Comparison of ENCODE assay signal across 8 cellular contexts in the genomic region with DNA sequence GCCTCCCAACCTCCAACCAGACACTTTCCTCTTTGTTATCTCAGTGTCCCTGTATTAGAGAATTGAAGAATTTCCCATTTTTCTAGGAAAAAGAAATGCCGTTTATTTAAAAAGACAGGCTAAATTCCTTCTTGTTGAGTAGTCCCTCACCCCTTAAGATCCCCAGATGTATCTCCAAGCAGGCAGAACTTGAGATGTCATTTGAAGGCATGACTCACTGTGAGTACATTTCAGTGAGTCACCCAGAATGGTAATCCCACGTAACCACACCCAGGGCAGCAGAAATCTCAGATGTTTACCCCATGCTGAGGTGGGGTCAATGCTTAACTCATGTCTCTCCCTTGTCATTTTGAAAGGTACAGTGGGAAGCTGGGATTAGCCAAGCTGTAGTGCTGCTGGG. TPM values are rescaled to one million over a fixed set of nuclear protein-coding genes. Genes with fewer than 3 reads are reported as not detected.
DNase-seq lines count a peak whose midpoint lies in the region; ATAC-seq and TF ChIP-seq lines count a peak whose summit lies in the region.

No MANE protein-coding gene starts in this region.

- no peaks in the 10 kb centered on the region for H3K9me3 ChIP-seq in heart right ventricle
- H3K9me3 ChIP-seq in upper lobe of right lung, result no peaks in the 10 kb centered on the region

- H3K27me3 ChIP-seq in heart right ventricle (no peaks in the 10 kb centered on the region), upper lobe of right lung (no peaks in the 10 kb centered on the region)

- DNase-seq in CD1c-positive myeloid dendritic cell (ENCODE audit: extremely low spot score) (peak; percentile 73), NCI-H460 (ENCODE audit: extremely low read depth, low read depth) (peak; percentile 89), mesothelial cell of epicardium (ENCODE audit: low spot score in 2 of 2, unreplicated experiment in 2 of 2) (no peak), heart right ventricle (no peak), upper lobe of right lung (no peak)

- peak overlapping the region; percentile 10 for H3K27ac ChIP-seq in angular gyrus (ENCODE audit: low read depth, low read length)
- H3K27ac ChIP-seq in heart right ventricle, result peak overlapping the region in 1 of 10 donors; percentile 31
- no peak overlapping the region for H3K27ac ChIP-seq in upper lobe of right lung

- WGBS in heart right ventricle, 2 donors, result 60 to 61% methylated on average over 2 of the region's 2 CpGs

- no peaks in the 10 kb centered on the region for H3K27me3 Mint-ChIP-seq in mesothelial cell of epicardium (ENCODE audit: low read depth)

- no peak for ATAC-seq in GM18907 (IDR thresholded peaks at IDR 0.05; ENCODE audit: unreplicated experiment)
- ATAC-seq in GM18517 (IDR thresholded peaks at IDR 0.05; ENCODE audit: unreplicated experiment), result no peak
- ATAC-seq in heart right ventricle, result no peak
- no peak for ATAC-seq in upper lobe of right lung

- H3K4me3 ChIP-seq in heart right ventricle (no peak overlapping the region), upper lobe of right lung (no peak overlapping the region)

- H3K36me3 ChIP-seq in heart right ventricle (peaks cover 0 to 78% (median 55%) of the 10 kb centered on the region in 9 donors), upper lobe of right lung (peaks cover 75% of the 10 kb centered on the region)

- no peaks in the 10 kb centered on the region for H3K9me3 Mint-ChIP-seq in mesothelial cell of epicardium

- peaks cover 4% of the 10 kb centered on the region for H3K4me1 Mint-ChIP-seq in mesothelial cell of epicardium

- intact Hi-C loops in heart right ventricle (cut with DNase I) (no loop called here), upper lobe of right lung (cut with DNase I) (no loop called here)

- H3K36me3 Mint-ChIP-seq in mesothelial cell of epicardium, result peaks cover 33% of the 10 kb centered on the region

- no peak overlapping the region for H3K4me3 Mint-ChIP-seq in mesothelial cell of epicardium

- H3K4me1 ChIP-seq in heart right ventricle (peaks cover 4 to 41% (median 20%) of the 10 kb centered on the region in 9 donors), upper lobe of right lung (peaks cover 17% of the 10 kb centered on the region)

- H3K27ac Mint-ChIP-seq in mesothelial cell of epicardium, result peak overlapping the region; percentile 70

- TF ChIP-seq CTCF in mesothelial cell of epicardium (IDR thresholded peaks at IDR 0.05; ENCODE audit: unreplicated experiment) (no peak), heart right ventricle (IDR thresholded peaks at IDR 0.05) (no peak), upper lobe of right lung (IDR thresholded peaks at IDR 0.05) (no peak)

RNA-seq across cellular contexts. Expression of a gene that starts 4.4 kb away (rescaled TPM):
- total RNA-seq in NCI-H460 (2014; rRNA removed; shearing (Covaris generic)), result 68.4 and 83.1 TPM in 2 replicates
- polyA plus RNA-seq in NCI-H460 (2014; cell fraction: nucleus; rRNA removed), result 85.3 and 106 TPM in 2 replicates
- total RNA-seq in mesothelial cell of epicardium (83.5 to 84.9 TPM (median 84.7 TPM) in 3 replicates), heart right ventricle (10 to 100 TPM; 27.2 to 37.6 (median 30.8) TPM), upper lobe of right lung (63.1 TPM)
- polyA plus RNA-seq in heart right ventricle, result 10 to 100 TPM; 22.0 to 54.1 TPM

RNA-seq across cellular contexts. Expression of a gene that starts 10.9 kb away (rescaled TPM):
- 12.1 and 14.0 TPM in 2 replicates for total RNA-seq in NCI-H460 (2014; rRNA removed; shearing (Covaris generic))
- 4.1 and 6.4 TPM in 2 replicates for polyA plus RNA-seq in NCI-H460 (2014; cell fraction: nucleus; rRNA removed)
- 8.0 to 9.4 TPM (median 9.3 TPM) in 3 replicates for total RNA-seq in mesothelial cell of epicardium
- total RNA-seq in heart right ventricle, result 1 to 10 TPM; 4.3 to 7.7 (median 5.6) TPM
- polyA plus RNA-seq in heart right ventricle, result 1 to 10 TPM; 3.4 to 7.5 TPM
- total RNA-seq in upper lobe of right lung, result 4.9 TPM

RNA-seq across cellular contexts. Expression of a gene that starts 35.2 kb away (rescaled TPM):
- total RNA-seq in NCI-H460 (2014; rRNA removed; shearing (Covaris generic)), result 0.87 and 1.1 TPM in 2 replicates
- polyA plus RNA-seq in NCI-H460 (2014; cell fraction: nucleus; rRNA removed), result 1.1 TPM in 1 of 2 replicates, not detected in the other
- total RNA-seq in mesothelial cell of epicardium (2.5 to 3.6 TPM (median 3.2 TPM) in 3 replicates), heart right ventricle (under 1 TPM in 3 of 10 donors, not detected in 7; 0.20 to 0.23 (median 0.23) TPM), upper lobe of right lung (1.0 TPM)
- polyA plus RNA-seq in heart right ventricle, result under 1 TPM; 0.10 to 0.37 TPM

RNA-seq across cellular contexts. Expression of a gene that starts 53.9 kb away (rescaled TPM):
- 9.4 and 12.5 TPM in 2 replicates for total RNA-seq in NCI-H460 (2014; rRNA removed; shearing (Covaris generic))
- polyA plus RNA-seq in NCI-H460 (2014; cell fraction: nucleus; rRNA removed), result 8.9 and 16.8 TPM in 2 replicates
- 24.1 to 27.8 TPM (median 26.6 TPM) in 3 replicates for total RNA-seq in mesothelial cell of epicardium
- 10 to 100 TPM in 3 of 10 donors, 1 to 10 TPM in 7; 6.1 to 10.5 (median 7.8) TPM for total RNA-seq in heart right ventricle
- polyA plus RNA-seq in heart right ventricle, result 1 to 10 TPM; 2.5 to 3.6 TPM
- 18.3 TPM for total RNA-seq in upper lobe of right lung

RNA-seq across cellular contexts. Expression of a gene that starts 58.4 kb away (rescaled TPM):
- 12.0 and 12.7 TPM in 2 replicates for total RNA-seq in NCI-H460 (2014; rRNA removed; shearing (Covaris generic))
- 5.0 and 5.9 TPM in 2 replicates for polyA plus RNA-seq in NCI-H460 (2014; cell fraction: nucleus; rRNA removed)
- 14.4 to 14.6 TPM (median 14.4 TPM) in 3 replicates for total RNA-seq in mesothelial cell of epicardium
- 1 to 10 TPM; 5.7 to 8.5 (median 7.8) TPM for total RNA-seq in heart right ventricle
- polyA plus RNA-seq in heart right ventricle, result 1 to 10 TPM; 2.8 to 3.0 TPM
- total RNA-seq in upper lobe of right lung, result 7.4 TPM

Comparison
In these comparisons a context has a peak if more than half of its experiments do, and no peak if none do; other contexts are left out.
1. DNase-seq: peak in CD1c-positive myeloid dendritic cell (single experiment) and NCI-H460 (single experiment); none in mesothelial cell of epicardium (0 of 2), heart right ventricle (0 of 2) and upper lobe of right lung (single experiment).